ENCODE assay signal across 11 cellular contexts in genomic region chr1:6446665-6447015, GRCh38. TPM values are rescaled to one million over a fixed set of nuclear protein-coding genes. Genes with fewer than 3 reads are reported as not detected.
A peak's percentile ranks its signal among the peaks of the same experiment; 100 is the strongest.
DNase-seq lines count a peak whose midpoint lies in the region; ATAC-seq and TF ChIP-seq lines count a peak whose summit lies in the region.
"Had no signal": no experiment of that assay in that cellular context is flagged by ENCODE, and none has a peak within 500 bp of the region (broad histone marks: within the 10 kb centered on the region; RNA-seq: fewer than 3 reads in every experiment).

No MANE protein-coding gene starts in this region.

- H3K4me3 ChIP-seq in CD8-positive, alpha-beta T cell (ENCODE audit: low read depth, low read length): no peak overlapping the region

- H3K36me3 Mint-ChIP-seq in CD8-positive, alpha-beta T cell: no peaks in the 10 kb centered on the region
- peaks cover 6% of the 10 kb centered on the region for H3K36me3 Mint-ChIP-seq in T-helper 17 cell (ENCODE audit: low read depth)
- H3K36me3 Mint-ChIP-seq in memory B cell: no peaks in the 10 kb centered on the region

- no peak for TF ChIP-seq CTCF in CD8-positive, alpha-beta T cell (IDR thresholded peaks at IDR 0.05)

- H3K9me3 ChIP-seq in CD8-positive, alpha-beta T cell (ENCODE audit: low read length): no peaks in the 10 kb centered on the region
- no peaks in the 10 kb centered on the region for H3K9me3 ChIP-seq in T-helper 17 cell (ENCODE audit: control insufficient read depth, low read length, poor library complexity, severe bottlenecking)

- H3K36me3 ChIP-seq in CD8-positive, alpha-beta T cell (ENCODE audit: insufficient read depth, low read length): no peaks in the 10 kb centered on the region

- CTCF ChIA-PET in CD8-positive, alpha-beta T cell (lab: Charles Lee): interaction anchor here (1.0 to 6.0 kb wide), 6 partner anchors 8 to 39 kb away, joined by 3 to 43 read pairs (median 4); no protein-coding TSS in a partner anchor

- intact Hi-C loops in CD8-positive, alpha-beta T cell (cut with DNase I, micrococcal nuclease): no loop called here

- DNase-seq in CD8-positive, alpha-beta T cell: no peak
- DNase-seq in T-helper 17 cell (no peak), memory B cell (ENCODE audit: low spot score in 2 of 2) (no peak), NCI-H2081 treated with DMSO at 0.1 percent for 48 hours (lab: John Stamatoyannopoulos, UW) (no peak), AG08395 (ENCODE audit: low spot score) (no peak), NCI-H187 (lab: John Stamatoyannopoulos, UW) (no peak)
- DNase-seq: activated CD4-positive, alpha-beta T cell treated with anti-CD3 and anti-CD28 coated beads, Interleukin-2, amount 50 U/mL, for 48 hours; stimulated activated CD4-positive, alpha-beta T cell treated with anti-CD3 and anti-CD28 coated beads, Interleukin-1b, Interleukin-23, amount 100 ng/mL, for 48 hours had no signal

- no peak for ATAC-seq in CD8-positive, alpha-beta T cell
- ATAC-seq in T-helper 17 cell (no peak), memory B cell (ENCODE audit: low read depth) (no peak)

- peaks cover 27% of the 10 kb centered on the region for H3K4me1 Mint-ChIP-seq in CD8-positive, alpha-beta T cell (ENCODE audit: low read depth)
- peaks cover 28% of the 10 kb centered on the region for H3K4me1 Mint-ChIP-seq in T-helper 17 cell
- peaks cover 15% of the 10 kb centered on the region for H3K4me1 Mint-ChIP-seq in memory B cell

- H3K27ac Mint-ChIP-seq in CD8-positive, alpha-beta T cell: no peak overlapping the region
- H3K27ac Mint-ChIP-seq in T-helper 17 cell (no peak overlapping the region), memory B cell (no peak overlapping the region)
- H3K27ac Mint-ChIP-seq: dendritic cell treated with granulocyte-macrophage colony-stimulating factor and Interleukin-4, amounts not matched to agents 40 ng/mL and 50 ng/mL, for 4 days; T-helper 2 cell treated with Interferon-gamma antibody and Interleukin-4, amounts not matched to agents 5 μg/mL and 100 μg/mL, for 36 hours had no signal

- no peaks in the 10 kb centered on the region for H3K9me3 Mint-ChIP-seq in CD8-positive, alpha-beta T cell
- H3K9me3 Mint-ChIP-seq in memory B cell: no peaks in the 10 kb centered on the region
- H3K9me3 Mint-ChIP-seq: dendritic cell treated with granulocyte-macrophage colony-stimulating factor and Interleukin-4, amounts not matched to agents 40 ng/mL and 50 ng/mL, for 4 days; T-helper 2 cell treated with Interferon-gamma antibody and Interleukin-4, amounts not matched to agents 5 μg/mL and 100 μg/mL, for 36 hours had no signal

- peaks cover 37% of the 10 kb centered on the region for H3K27me3 Mint-ChIP-seq in CD8-positive, alpha-beta T cell (ENCODE audit: low read depth)
- H3K27me3 Mint-ChIP-seq in T-helper 17 cell: peaks cover 15% of the 10 kb centered on the region
- peaks cover 27% of the 10 kb centered on the region for H3K27me3 Mint-ChIP-seq in memory B cell

- H3K27me3 ChIP-seq in CD8-positive, alpha-beta T cell (ENCODE audit: insufficient read depth, low read length): peaks cover 22% of the 10 kb centered on the region

- peak overlapping the region; percentile 22 for H3K4me3 Mint-ChIP-seq in CD8-positive, alpha-beta T cell
- H3K4me3 Mint-ChIP-seq in T-helper 17 cell: peak overlapping the region; percentile 84
- peak overlapping the region; percentile 59 for H3K4me3 Mint-ChIP-seq in memory B cell
- H3K4me3 Mint-ChIP-seq: dendritic cell treated with granulocyte-macrophage colony-stimulating factor and Interleukin-4, amounts not matched to agents 40 ng/mL and 50 ng/mL, for 4 days; T-helper 2 cell treated with Interferon-gamma antibody and Interleukin-4, amounts not matched to agents 5 μg/mL and 100 μg/mL, for 36 hours had no signal

- POLR2A ChIA-PET in CD8-positive, alpha-beta T cell (lab: Charles Lee): interaction anchor here (1.0 to 1.3 kb wide), 3 partner anchors 13 to 32 kb away, joined by 3 to 5 read pairs (median 4); partner anchors contain the start of gene TNFRSF25

- H3K27ac ChIP-seq in CD8-positive, alpha-beta T cell (ENCODE audit: low read depth, low read length): no peak overlapping the region

- H3K4me1 ChIP-seq in CD8-positive, alpha-beta T cell (ENCODE audit: insufficient read depth, low read length): peaks cover 20% of the 10 kb centered on the region

RNA-seq across cellular contexts. Expression of gene TNFRSF25, which starts 19.3 kb away (rescaled TPM):
- 100 to 1,000 TPM; 178 to 185 TPM for total RNA-seq in CD8-positive, alpha-beta T cell
- 100 to 1,000 TPM; 393 to 433 TPM for total RNA-seq in T-helper 17 cell

RNA-seq across cellular contexts. Expression of gene ESPN, which starts 22.1 kb away (rescaled TPM):
- 1 to 10 TPM; 2.7 to 5.5 TPM for total RNA-seq in CD8-positive, alpha-beta T cell
- 10 to 100 TPM; 13.2 to 15.7 TPM for total RNA-seq in T-helper 17 cell
- total RNA-seq: LHCN-M2 had no signal

RNA-seq across cellular contexts. Expression of gene HES2, which starts 26.9 kb away (rescaled TPM):
- not detected for total RNA-seq in CD8-positive, alpha-beta T cell
- not detected for total RNA-seq in T-helper 17 cell
- total RNA-seq: LHCN-M2 had no signal

RNA-seq across cellular contexts. Expression of gene PLEKHG5, which starts 44.8 kb away (rescaled TPM):
- 1 to 10 TPM; 4.0 to 5.0 TPM for total RNA-seq in CD8-positive, alpha-beta T cell
- 10 to 100 TPM; 10.8 to 12.8 TPM for total RNA-seq in T-helper 17 cell

RNA-seq across cellular contexts. Expression of gene ACOT7, which starts 53.1 kb away (rescaled TPM):
- total RNA-seq in CD8-positive, alpha-beta T cell: 1 to 10 TPM; 2.8 to 3.1 TPM
- 1 to 10 TPM; 4.9 to 7.1 TPM for total RNA-seq in T-helper 17 cell

Comparison
In these comparisons a context has a peak if more than half of its experiments do, and no peak if none do; other contexts are left out.
1. H3K4me3 Mint-ChIP-seq: peak in every context shown above with its lines; median percentile 84 in T-helper 17 cell; 59 in memory B cell; 22 in CD8-positive, alpha-beta T cell.